In the genomic region with DNA sequence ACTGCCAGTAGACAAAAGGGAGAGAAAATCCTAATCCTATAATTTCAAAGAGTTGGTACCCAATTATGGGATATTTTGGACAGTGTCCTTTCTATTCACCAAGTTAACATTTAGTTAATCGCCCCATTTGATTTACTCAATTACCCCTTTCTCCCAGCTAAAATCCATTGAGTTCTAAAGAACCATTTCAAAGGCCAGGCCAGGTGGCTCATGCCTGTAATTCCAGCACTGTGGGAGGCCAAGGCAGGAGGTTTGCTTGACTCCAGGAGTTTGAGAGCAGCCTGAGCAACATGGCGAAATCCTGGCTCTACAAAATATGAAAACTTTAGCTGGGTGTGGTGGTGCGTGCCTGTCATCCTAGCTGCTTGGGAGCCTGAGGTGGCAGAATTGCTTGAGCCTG, we compare ENCODE assay signal across 1 cellular context.
TF ChIP-seq lines count a peak whose summit lies in the region.

No MANE protein-coding gene starts in this region.

TF ChIP-seq in H1, 55 proteins besides CTCF, POLR2A, EP300 and RAD21:
- TF ChIP-seq, protein P1, sequence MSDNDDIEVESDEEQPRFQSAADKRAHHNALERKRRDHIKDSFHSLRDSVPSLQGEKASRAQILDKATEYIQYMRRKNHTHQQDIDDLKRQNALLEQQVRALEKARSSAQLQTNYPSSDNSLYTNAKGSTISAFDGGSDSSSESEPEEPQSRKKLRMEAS (IDR thresholded peaks at IDR 0.05), result peak; percentile 53; the same call in 1 of the 2 replicates
- TF ChIP-seq RBBP5 (IDR thresholded peaks at IDR 0.05; ENCODE audit: borderline replicate concordance, low read depth, low read length), result no peak
- TF ChIP-seq JUN (IDR thresholded peaks at IDR 0.05; ENCODE audit: low read depth, low read length), result no peak
- peak; percentile 90 for TF ChIP-seq NANOG (IDR thresholded peaks at IDR 0.05; ENCODE audit: insufficient read depth, low read depth, low read length, poor library complexity, severe bottlenecking)
- no peak for TF ChIP-seq TAF1 (IDR thresholded peaks at IDR 0.05; ENCODE audit: low read depth, low read length)
- TF ChIP-seq POLR2AphosphoS5 (IDR thresholded peaks at IDR 0.05; ENCODE audit: low read depth, low read length), result no peak
- no peak for TF ChIP-seq JUND (IDR thresholded peaks at IDR 0.05; ENCODE audit: low read length)
- TF ChIP-seq TBP (IDR thresholded peaks at IDR 0.05; ENCODE audit: low read depth, low read length), result no peak
- TF ChIP-seq SIN3A (conservative IDR thresholded peaks at IDR 0.05 in 1 of 2, IDR thresholded peaks at IDR 0.05 in 1 of 2; ENCODE audit: low read depth in 1 of 2, low read length in 2 of 2), result no peak
- TF ChIP-seq CHD1 (IDR thresholded peaks at IDR 0.05; ENCODE audit: low read depth, low read length), result no peak
- no peak for TF ChIP-seq RXRA (IDR thresholded peaks at IDR 0.05; ENCODE audit: insufficient read depth, low read depth, low read length)
- no peak for TF ChIP-seq SIX5 (IDR thresholded peaks at IDR 0.05; ENCODE audit: low read depth, low read length)
- no peak for TF ChIP-seq CHD2 (IDR thresholded peaks at IDR 0.05; ENCODE audit: low read length)
- no peak for TF ChIP-seq CREB1 (IDR thresholded peaks at IDR 0.05)
- no peak for TF ChIP-seq SUZ12 (IDR thresholded peaks at IDR 0.05; ENCODE audit: low read length)
- no peak for TF ChIP-seq SP4 (IDR thresholded peaks at IDR 0.05; ENCODE audit: low read length)
- TF ChIP-seq BRCA1 (IDR thresholded peaks at IDR 0.05; ENCODE audit: low read depth, low read length), result no peak
- no peak for TF ChIP-seq HDAC6 (IDR thresholded peaks at IDR 0.05; ENCODE audit: low read depth, low read length)
- TF ChIP-seq EZH2 (IDR thresholded peaks at IDR 0.05; ENCODE audit: low read depth, low read length, severe bottlenecking), result no peak
- TF ChIP-seq, protein P2, sequence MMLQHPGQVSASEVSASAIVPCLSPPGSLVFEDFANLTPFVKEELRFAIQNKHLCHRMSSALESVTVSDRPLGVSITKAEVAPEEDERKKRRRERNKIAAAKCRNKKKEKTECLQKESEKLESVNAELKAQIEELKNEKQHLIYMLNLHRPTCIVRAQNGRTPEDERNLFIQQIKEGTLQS (IDR thresholded peaks at IDR 0.05; ENCODE audit: insufficient read depth, low read depth, low read length), result no peak
- no peak for TF ChIP-seq EGR1 (IDR thresholded peaks at IDR 0.05; ENCODE audit: borderline replicate concordance, low read depth, low read length)
- peak; percentile 41; the same call in 1 of the 2 replicates for TF ChIP-seq SP1 (IDR thresholded peaks at IDR 0.05; ENCODE audit: low read depth, low read length)
- no peak for TF ChIP-seq CTBP2 (IDR thresholded peaks at IDR 0.05; ENCODE audit: borderline replicate concordance, insufficient read depth, insufficient read length, low read length)
- no peak for TF ChIP-seq FOSL1 (IDR thresholded peaks at IDR 0.05; ENCODE audit: insufficient read depth, low read depth, low read length)
- TF ChIP-seq KDM1A (IDR thresholded peaks at IDR 0.05; ENCODE audit: borderline replicate concordance, low read length), result no peak
- TF ChIP-seq, protein P3, sequence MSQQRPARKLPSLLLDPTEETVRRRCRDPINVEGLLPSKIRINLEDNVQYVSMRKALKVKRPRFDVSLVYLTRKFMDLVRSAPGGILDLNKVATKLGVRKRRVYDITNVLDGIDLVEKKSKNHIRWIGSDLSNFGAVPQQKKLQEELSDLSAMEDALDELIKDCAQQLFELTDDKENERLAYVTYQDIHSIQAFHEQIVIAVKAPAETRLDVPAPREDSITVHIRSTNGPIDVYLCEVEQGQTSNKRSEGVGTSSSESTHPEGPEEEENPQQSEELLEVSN (IDR thresholded peaks at IDR 0.05), result no peak
- no peak for TF ChIP-seq CBX8 (IDR thresholded peaks at IDR 0.05; ENCODE audit: borderline replicate concordance, low read depth, low read length)
- no peak for TF ChIP-seq SP2 (IDR thresholded peaks at IDR 0.05; ENCODE audit: low read length)
- no peak for TF ChIP-seq RFX5 (IDR thresholded peaks at IDR 0.05; ENCODE audit: borderline replicate concordance, low read depth, low read length)
- no peak for TF ChIP-seq GTF2F1 (IDR thresholded peaks at IDR 0.05; ENCODE audit: borderline replicate concordance, low read depth, low read length)
- TF ChIP-seq CEBPB (IDR thresholded peaks at IDR 0.05; ENCODE audit: low read depth, low read length), result 0 out of 2 replicates have a peak, but pooled peaks have one; percentile 26
- no peak for TF ChIP-seq PHF8 (conservative IDR thresholded peaks at IDR 0.05; ENCODE audit: low read depth, low read length)
- peak; percentile 25 for TF ChIP-seq ASH2L (IDR thresholded peaks at IDR 0.05; ENCODE audit: low read length)
- no peak for TF ChIP-seq SAP30 (IDR thresholded peaks at IDR 0.05; ENCODE audit: insufficient read depth, insufficient replicate concordance, low read length)
- no peak for TF ChIP-seq KDM5A (IDR thresholded peaks at IDR 0.05; ENCODE audit: low read length)
- TF ChIP-seq POU5F1 (IDR thresholded peaks at IDR 0.05; ENCODE audit: low read depth, low read length), result no peak
- TF ChIP-seq TEAD4 (IDR thresholded peaks at IDR 0.05; ENCODE audit: low read depth, low read length), result peak; percentile 76
- no peak for TF ChIP-seq ZNF274 (IDR thresholded peaks at IDR 0.05; ENCODE audit: borderline replicate concordance, extremely low read depth, low read length)
- peak; percentile 94 for TF ChIP-seq TCF12 (IDR thresholded peaks at IDR 0.05; ENCODE audit: low read depth, low read length)
- peak; percentile 58; the same call in 1 of the 2 replicates for TF ChIP-seq YY1 (IDR thresholded peaks at IDR 0.05; ENCODE audit: low read depth, low read length)
- TF ChIP-seq NRF1 (IDR thresholded peaks at IDR 0.05; ENCODE audit: low read depth, low read length), result no peak
